ENCODE assay signal across 1 cellular context in the genomic region with DNA sequence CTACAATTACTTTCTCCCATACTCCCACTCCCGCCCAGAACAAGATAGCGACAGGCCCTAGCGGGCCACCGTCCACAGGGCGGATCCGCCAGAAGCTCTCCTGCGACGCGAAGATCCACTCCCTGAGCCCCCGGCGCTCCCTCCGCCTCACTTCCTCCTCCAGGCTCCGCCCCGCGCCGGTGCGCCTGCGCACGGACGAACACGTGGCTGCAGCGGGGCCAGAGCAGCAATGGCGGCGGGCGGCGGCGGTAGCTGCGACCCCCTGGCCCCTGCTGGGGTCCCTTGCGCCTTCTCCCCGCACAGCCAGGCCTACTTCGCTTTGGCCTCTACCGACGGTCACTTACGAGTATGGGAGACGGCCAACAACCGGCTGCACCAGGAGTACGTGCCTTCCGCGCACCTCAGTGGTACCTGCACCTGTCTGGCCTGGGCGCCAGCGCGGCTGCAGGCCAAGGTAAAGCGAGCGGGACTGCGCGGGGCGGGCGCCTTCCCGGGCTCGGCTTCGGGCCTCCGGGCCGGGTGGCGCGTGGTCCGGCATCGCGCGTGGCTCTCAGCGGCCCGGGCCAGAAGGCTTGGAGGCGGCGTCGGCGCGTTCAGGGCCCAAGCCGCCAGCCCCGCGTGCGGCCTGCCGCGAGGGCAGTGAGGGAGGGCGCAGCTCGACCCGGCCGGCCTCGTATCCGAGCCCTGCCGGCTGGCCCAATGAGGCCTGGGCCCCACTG.
TF ChIP-seq lines count a peak whose summit lies in the region.

A gene with protein sequence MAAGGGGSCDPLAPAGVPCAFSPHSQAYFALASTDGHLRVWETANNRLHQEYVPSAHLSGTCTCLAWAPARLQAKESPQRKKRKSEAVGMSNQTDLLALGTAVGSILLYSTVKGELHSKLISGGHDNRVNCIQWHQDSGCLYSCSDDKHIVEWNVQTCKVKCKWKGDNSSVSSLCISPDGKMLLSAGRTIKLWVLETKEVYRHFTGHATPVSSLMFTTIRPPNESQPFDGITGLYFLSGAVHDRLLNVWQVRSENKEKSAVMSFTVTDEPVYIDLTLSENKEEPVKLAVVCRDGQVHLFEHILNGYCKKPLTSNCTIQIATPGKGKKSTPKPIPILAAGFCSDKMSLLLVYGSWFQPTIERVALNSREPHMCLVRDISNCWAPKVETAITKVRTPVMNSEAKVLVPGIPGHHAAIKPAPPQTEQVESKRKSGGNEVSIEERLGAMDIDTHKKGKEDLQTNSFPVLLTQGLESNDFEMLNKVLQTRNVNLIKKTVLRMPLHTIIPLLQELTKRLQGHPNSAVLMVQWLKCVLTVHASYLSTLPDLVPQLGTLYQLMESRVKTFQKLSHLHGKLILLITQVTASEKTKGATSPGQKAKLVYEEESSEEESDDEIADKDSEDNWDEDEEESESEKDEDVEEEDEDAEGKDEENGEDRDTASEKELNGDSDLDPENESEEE (plus strand): TSS at position 198 of the 719 bp plus-strand sequence. CDS start 32 bp downstream, at position 230.

TF ChIP-seq in HepG2, 621 proteins besides CTCF, POLR2A, EP300 and RAD21 (continued from another document and continues in another):
- TF ChIP-seq, protein P1, sequence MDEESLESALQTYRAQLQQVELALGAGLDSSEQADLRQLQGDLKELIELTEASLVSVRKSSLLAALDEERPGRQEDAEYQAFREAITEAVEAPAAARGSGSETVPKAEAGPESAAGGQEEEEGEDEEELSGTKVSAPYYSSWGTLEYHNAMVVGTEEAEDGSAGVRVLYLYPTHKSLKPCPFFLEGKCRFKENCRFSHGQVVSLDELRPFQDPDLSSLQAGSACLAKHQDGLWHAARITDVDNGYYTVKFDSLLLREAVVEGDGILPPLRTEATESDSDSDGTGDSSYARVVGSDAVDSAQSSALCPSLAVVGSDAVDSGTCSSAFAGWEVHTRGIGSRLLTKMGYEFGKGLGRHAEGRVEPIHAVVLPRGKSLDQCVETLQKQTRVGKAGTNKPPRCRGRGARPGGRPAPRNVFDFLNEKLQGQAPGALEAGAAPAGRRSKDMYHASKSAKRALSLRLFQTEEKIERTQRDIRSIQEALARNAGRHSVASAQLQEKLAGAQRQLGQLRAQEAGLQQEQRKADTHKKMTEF (CRISPR knock-in tag; IDR thresholded peaks at IDR 0.05) = peak; percentile 88
- TF ChIP-seq TEAD2 (CRISPR knock-in tag; IDR thresholded peaks at IDR 0.05) (no peak), ZNF564 (CRISPR knock-in tag; IDR thresholded peaks at IDR 0.05) (no peak; the same call in 1 of the 2 replicates), STAT5B (CRISPR knock-in tag; IDR thresholded peaks at IDR 0.05) (peak; percentile 92), WIZ (CRISPR knock-in tag; IDR thresholded peaks at IDR 0.05) (no peak; the same call in 1 of the 2 replicates), ZFP82 (CRISPR knock-in tag; IDR thresholded peaks at IDR 0.05; ENCODE audit: borderline replicate concordance) (peak; percentile 83; the same call in 1 of the 2 replicates), RBM22 (optimal IDR thresholded peaks at IDR 0.05; ENCODE audit: low read length) (no peak), EHMT2 (IDR thresholded peaks at IDR 0.05; ENCODE audit: borderline replicate concordance, low read depth, low read length) (no peak), ZNF3 (CRISPR knock-in tag; IDR thresholded peaks at IDR 0.05) (0 out of 2 replicates have a peak, but pooled peaks have one; percentile 41), RFX3 (CRISPR knock-in tag; IDR thresholded peaks at IDR 0.05) (no peak), REL (CRISPR knock-in tag; conservative IDR thresholded peaks at IDR 0.05) (peak; percentile 46; the same call in 1 of the 2 replicates), DPF2 (CRISPR knock-in tag; IDR thresholded peaks at IDR 0.05; ENCODE audit: borderline replicate concordance, low read depth) (no peak), ERF (CRISPR knock-in tag; IDR thresholded peaks at IDR 0.05) (peak; percentile 94), GABPB1 (CRISPR knock-in tag; IDR thresholded peaks at IDR 0.05) (peak; percentile 96), FLYWCH1 (CRISPR knock-in tag; IDR thresholded peaks at IDR 0.05) (no peak), ZFP90 (CRISPR knock-in tag; IDR thresholded peaks at IDR 0.05; ENCODE audit: borderline replicate concordance) (no peak; the same call in 1 of the 2 replicates), BORCS8-MEF2B (CRISPR knock-in tag; IDR thresholded peaks at IDR 0.05) (peak; percentile 96), ASH2L (IDR thresholded peaks at IDR 0.05; ENCODE audit: insufficient read length, low read depth, low read length) (peak; percentile 92), ZNF317 (CRISPR knock-in tag; IDR thresholded peaks at IDR 0.05) (0 out of 2 replicates have a peak, but pooled peaks have one; percentile 83), MYNN (CRISPR knock-in tag; IDR thresholded peaks at IDR 0.05; ENCODE audit: low read depth) (no peak), TARDBP (CRISPR knock-in tag; IDR thresholded peaks at IDR 0.05) (peak; percentile 91), ZNF737 (CRISPR knock-in tag; IDR thresholded peaks at IDR 0.05; ENCODE audit: borderline replicate concordance) (no peak), PAWR (CRISPR knock-in tag; IDR thresholded peaks at IDR 0.05; ENCODE audit: borderline replicate concordance) (no peak), KAT8 (CRISPR knock-in tag; IDR thresholded peaks at IDR 0.05) (peak; percentile 97), ZNF746 (CRISPR knock-in tag; IDR thresholded peaks at IDR 0.05) (no peak; the same call in 1 of the 2 replicates), SSRP1 (CRISPR knock-in tag; IDR thresholded peaks at IDR 0.05) (no peak), ZKSCAN8 (CRISPR knock-in tag; IDR thresholded peaks at IDR 0.05; ENCODE audit: borderline replicate concordance) (0 out of 2 replicates have a peak, but pooled peaks have one; percentile 24), ZSCAN29 (CRISPR knock-in tag; conservative IDR thresholded peaks at IDR 0.05) (no peak), FOXC1 (CRISPR knock-in tag; IDR thresholded peaks at IDR 0.05; ENCODE audit: borderline replicate concordance) (0 out of 2 replicates have a peak, but pooled peaks have one; percentile 88)
- TF ChIP-seq, protein P2, sequence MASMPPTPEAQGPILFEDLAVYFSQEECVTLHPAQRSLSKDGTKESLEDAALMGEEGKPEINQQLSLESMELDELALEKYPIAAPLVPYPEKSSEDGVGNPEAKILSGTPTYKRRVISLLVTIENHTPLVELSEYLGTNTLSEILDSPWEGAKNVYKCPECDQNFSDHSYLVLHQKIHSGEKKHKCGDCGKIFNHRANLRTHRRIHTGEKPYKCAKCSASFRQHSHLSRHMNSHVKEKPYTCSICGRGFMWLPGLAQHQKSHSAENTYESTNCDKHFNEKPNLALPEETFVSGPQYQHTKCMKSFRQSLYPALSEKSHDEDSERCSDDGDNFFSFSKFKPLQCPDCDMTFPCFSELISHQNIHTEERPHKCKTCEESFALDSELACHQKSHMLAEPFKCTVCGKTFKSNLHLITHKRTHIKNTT (CRISPR knock-in tag; IDR thresholded peaks at IDR 0.05) = 0 out of 2 replicates have a peak, but pooled peaks have one; percentile 63
- TF ChIP-seq, protein P3, sequence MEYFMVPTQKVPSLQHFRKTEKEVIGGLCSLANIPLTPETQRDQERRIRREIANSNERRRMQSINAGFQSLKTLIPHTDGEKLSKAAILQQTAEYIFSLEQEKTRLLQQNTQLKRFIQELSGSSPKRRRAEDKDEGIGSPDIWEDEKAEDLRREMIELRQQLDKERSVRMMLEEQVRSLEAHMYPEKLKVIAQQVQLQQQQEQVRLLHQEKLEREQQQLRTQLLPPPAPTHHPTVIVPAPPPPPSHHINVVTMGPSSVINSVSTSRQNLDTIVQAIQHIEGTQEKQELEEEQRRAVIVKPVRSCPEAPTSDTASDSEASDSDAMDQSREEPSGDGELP (IDR thresholded peaks at IDR 0.05; ENCODE audit: borderline replicate concordance, low read depth) = no peak
- TF ChIP-seq, protein P4, sequence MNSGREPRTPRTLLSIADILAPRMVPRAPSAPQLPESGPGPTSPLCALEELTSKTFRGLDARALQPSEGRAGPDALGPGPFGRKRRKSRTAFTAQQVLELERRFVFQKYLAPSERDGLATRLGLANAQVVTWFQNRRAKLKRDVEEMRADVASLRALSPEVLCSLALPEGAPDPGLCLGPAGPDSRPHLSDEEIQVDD (CRISPR knock-in tag; IDR thresholded peaks at IDR 0.05; ENCODE audit: borderline replicate concordance) = peak; percentile 71; the same call in 1 of the 2 replicates
- TF ChIP-seq, protein P5, sequence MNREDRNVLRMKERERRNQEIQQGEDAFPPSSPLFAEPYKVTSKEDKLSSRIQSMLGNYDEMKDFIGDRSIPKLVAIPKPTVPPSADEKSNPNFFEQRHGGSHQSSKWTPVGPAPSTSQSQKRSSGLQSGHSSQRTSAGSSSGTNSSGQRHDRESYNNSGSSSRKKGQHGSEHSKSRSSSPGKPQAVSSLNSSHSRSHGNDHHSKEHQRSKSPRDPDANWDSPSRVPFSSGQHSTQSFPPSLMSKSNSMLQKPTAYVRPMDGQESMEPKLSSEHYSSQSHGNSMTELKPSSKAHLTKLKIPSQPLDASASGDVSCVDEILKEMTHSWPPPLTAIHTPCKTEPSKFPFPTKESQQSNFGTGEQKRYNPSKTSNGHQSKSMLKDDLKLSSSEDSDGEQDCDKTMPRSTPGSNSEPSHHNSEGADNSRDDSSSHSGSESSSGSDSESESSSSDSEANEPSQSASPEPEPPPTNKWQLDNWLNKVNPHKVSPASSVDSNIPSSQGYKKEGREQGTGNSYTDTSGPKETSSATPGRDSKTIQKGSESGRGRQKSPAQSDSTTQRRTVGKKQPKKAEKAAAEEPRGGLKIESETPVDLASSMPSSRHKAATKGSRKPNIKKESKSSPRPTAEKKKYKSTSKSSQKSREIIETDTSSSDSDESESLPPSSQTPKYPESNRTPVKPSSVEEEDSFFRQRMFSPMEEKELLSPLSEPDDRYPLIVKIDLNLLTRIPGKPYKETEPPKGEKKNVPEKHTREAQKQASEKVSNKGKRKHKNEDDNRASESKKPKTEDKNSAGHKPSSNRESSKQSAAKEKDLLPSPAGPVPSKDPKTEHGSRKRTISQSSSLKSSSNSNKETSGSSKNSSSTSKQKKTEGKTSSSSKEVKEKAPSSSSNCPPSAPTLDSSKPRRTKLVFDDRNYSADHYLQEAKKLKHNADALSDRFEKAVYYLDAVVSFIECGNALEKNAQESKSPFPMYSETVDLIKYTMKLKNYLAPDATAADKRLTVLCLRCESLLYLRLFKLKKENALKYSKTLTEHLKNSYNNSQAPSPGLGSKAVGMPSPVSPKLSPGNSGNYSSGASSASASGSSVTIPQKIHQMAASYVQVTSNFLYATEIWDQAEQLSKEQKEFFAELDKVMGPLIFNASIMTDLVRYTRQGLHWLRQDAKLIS (CRISPR knock-in tag; IDR thresholded peaks at IDR 0.05) = no peak; the same call in 1 of the 2 replicates
- TF ChIP-seq, protein P6, sequence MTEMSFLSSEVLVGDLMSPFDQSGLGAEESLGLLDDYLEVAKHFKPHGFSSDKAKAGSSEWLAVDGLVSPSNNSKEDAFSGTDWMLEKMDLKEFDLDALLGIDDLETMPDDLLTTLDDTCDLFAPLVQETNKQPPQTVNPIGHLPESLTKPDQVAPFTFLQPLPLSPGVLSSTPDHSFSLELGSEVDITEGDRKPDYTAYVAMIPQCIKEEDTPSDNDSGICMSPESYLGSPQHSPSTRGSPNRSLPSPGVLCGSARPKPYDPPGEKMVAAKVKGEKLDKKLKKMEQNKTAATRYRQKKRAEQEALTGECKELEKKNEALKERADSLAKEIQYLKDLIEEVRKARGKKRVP (CRISPR knock-in tag; IDR thresholded peaks at IDR 0.05) = peak in 1 of 2 experiments; percentile 61; a peak in 1 of 4 replicates
- TF ChIP-seq, protein P7, sequence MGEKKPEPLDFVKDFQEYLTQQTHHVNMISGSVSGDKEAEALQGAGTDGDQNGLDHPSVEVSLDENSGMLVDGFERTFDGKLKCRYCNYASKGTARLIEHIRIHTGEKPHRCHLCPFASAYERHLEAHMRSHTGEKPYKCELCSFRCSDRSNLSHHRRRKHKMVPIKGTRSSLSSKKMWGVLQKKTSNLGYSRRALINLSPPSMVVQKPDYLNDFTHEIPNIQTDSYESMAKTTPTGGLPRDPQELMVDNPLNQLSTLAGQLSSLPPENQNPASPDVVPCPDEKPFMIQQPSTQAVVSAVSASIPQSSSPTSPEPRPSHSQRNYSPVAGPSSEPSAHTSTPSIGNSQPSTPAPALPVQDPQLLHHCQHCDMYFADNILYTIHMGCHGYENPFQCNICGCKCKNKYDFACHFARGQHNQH (CRISPR knock-in tag; IDR thresholded peaks at IDR 0.05) = peak; percentile 88
- TF ChIP-seq, protein P8, sequence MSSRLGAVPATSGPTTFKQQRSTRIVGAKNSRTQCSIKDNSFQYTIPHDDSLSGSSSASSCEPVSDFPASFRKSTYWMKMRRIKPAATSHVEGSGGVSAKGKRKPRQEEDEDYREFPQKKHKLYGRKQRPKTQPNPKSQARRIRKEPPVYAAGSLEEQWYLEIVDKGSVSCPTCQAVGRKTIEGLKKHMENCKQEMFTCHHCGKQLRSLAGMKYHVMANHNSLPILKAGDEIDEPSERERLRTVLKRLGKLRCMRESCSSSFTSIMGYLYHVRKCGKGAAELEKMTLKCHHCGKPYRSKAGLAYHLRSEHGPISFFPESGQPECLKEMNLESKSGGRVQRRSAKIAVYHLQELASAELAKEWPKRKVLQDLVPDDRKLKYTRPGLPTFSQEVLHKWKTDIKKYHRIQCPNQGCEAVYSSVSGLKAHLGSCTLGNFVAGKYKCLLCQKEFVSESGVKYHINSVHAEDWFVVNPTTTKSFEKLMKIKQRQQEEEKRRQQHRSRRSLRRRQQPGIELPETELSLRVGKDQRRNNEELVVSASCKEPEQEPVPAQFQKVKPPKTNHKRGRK (CRISPR knock-in tag; IDR thresholded peaks at IDR 0.05) = no peak
- TF ChIP-seq, protein P9, sequence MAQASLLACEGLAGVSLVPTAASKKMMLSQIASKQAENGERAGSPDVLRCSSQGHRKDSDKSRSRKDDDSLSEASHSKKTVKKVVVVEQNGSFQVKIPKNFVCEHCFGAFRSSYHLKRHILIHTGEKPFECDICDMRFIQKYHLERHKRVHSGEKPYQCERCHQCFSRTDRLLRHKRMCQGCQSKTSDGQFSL (CRISPR knock-in tag; IDR thresholded peaks at IDR 0.05) = peak; percentile 77; the same call in 1 of the 2 replicates
- TF ChIP-seq, protein P10, sequence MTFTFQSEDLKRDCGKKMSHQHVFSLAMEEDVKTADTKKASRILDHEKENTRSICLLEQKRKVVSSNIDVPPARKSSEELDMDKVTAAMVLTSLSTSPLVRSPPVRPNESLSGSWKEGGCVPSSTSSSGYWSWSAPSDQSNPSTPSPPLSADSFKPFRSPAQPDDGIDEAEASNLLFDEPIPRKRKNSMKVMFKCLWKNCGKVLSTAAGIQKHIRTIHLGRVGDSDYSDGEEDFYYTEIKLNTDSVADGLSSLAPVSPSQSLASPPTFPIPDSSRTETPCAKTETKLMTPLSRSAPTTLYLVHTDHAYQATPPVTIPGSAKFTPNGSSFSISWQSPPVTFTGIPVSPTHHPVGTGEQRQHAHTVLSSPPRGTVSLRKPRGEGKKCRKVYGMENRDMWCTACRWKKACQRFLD (CRISPR knock-in tag; IDR thresholded peaks at IDR 0.05; ENCODE audit: borderline replicate concordance) = no peak
- TF ChIP-seq, protein P11, sequence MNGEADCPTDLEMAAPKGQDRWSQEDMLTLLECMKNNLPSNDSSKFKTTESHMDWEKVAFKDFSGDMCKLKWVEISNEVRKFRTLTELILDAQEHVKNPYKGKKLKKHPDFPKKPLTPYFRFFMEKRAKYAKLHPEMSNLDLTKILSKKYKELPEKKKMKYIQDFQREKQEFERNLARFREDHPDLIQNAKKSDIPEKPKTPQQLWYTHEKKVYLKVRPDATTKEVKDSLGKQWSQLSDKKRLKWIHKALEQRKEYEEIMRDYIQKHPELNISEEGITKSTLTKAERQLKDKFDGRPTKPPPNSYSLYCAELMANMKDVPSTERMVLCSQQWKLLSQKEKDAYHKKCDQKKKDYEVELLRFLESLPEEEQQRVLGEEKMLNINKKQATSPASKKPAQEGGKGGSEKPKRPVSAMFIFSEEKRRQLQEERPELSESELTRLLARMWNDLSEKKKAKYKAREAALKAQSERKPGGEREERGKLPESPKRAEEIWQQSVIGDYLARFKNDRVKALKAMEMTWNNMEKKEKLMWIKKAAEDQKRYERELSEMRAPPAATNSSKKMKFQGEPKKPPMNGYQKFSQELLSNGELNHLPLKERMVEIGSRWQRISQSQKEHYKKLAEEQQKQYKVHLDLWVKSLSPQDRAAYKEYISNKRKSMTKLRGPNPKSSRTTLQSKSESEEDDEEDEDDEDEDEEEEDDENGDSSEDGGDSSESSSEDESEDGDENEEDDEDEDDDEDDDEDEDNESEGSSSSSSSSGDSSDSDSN (CRISPR knock-in tag; IDR thresholded peaks at IDR 0.05) = peak; percentile 83
